In the genomic region with DNA sequence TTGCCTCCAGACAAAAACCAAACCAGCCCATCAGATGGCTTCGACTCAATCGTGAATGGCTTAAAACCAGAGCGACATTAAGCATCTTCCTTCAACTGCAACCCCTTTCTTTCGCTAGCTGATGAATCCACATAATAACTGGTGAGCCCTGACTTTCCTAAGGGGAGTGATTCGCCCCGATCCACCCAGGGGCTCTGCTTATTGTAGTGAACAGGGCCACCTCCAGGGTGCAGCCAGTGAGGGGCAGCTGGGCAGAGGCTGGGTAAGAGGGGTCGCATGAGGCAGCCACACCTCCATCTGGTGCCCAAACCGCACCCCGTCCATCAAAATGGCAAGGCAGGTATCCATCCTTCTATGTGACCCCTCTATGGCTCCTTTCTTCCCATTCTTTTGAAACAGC, we compare ENCODE assay signal across 22 cellular contexts. TPM values are rescaled to one million over a fixed set of nuclear protein-coding genes. Genes with fewer than 3 reads are reported as not detected.
DNase-seq lines count a peak whose midpoint lies in the region; ATAC-seq, FAIRE-seq and TF ChIP-seq lines count a peak whose summit lies in the region.
"Had no signal": no experiment of that assay in that cellular context is flagged by ENCODE, and none has a peak within 500 bp of the region (broad histone marks: within the 10 kb centered on the region; RNA-seq: fewer than 3 reads in every experiment).

No MANE protein-coding gene starts in this region.

- no TSS peak for BruUV-seq in K562 (replicated peaks; lab: Mats Ljungman, UMichigan)
- no TSS peak for BruUV-seq in A673 (replicated peaks; lab: Mats Ljungman, UMichigan)

- no peak overlapping the region for H2AFZ ChIP-seq in K562 (ENCODE audit: low read depth, low read length)

- no peaks in the 10 kb centered on the region for H4K20me1 ChIP-seq in K562 (replicated peaks; ENCODE audit: control insufficient read depth, insufficient read depth, low read length)

- no peak for ATAC-seq in K562
- no peak for ATAC-seq in lower lobe of right lung

- H3K9ac ChIP-seq in K562 (ENCODE audit: insufficient read depth in 1 of 2, low read depth in 2 of 2, low read length in 2 of 2) = no peak overlapping the region

- peaks cover 29% of the 10 kb centered on the region for H3K4me1 Mint-ChIP-seq in HFFc6 (ENCODE audit: low read depth)

- no peaks in the 10 kb centered on the region for H3K9me3 Mint-ChIP-seq in HFFc6

- peak overlapping the region; percentile 6; the same call in 1 of the 2 replicates for H3K27ac Mint-ChIP-seq in HFFc6
- H3K27ac Mint-ChIP-seq: activated T-helper 1 cell treated with anti-CD3 and anti-CD28 coated beads, Interleukin-12 subunit alpha, Interleukin-12 subunit beta, Interleukin-2, Interleukin-4 antibody, amounts not matched to agents 30 ng/mL and 10 ng/mL and 1 ng/mL, durations not matched to agents 14 hours and 24 hours and 36 hours had no signal

- CTCF ChIA-PET in K562 (lab: Yijun Ruan, JAX; ENCODE audit: low intra/inter-chr PET ratio) = no interaction called here
- CTCF ChIA-PET in A673 (lab: Charles Lee) = no interaction called here

- H3K4me3 ChIP-seq in K562 (no peak overlapping the region), lower lobe of right lung (no peak overlapping the region), tibial artery (no peak overlapping the region), A673 (ENCODE audit: low read depth, low read length, poor library complexity, severe bottlenecking) (no peak overlapping the region)
- H3K4me3 ChIP-seq in effector memory CD4-positive, alpha-beta T cell (ENCODE audit: insufficient read depth, low read depth, low read length, poor library complexity, severe bottlenecking) = no peak overlapping the region

- H3K79me2 ChIP-seq in K562 (ENCODE audit: control insufficient read depth, insufficient read depth, low read length) = no peaks in the 10 kb centered on the region

- TF ChIP-seq RAD21 in K562 (CRISPR knock-in tag; conservative IDR thresholded peaks at IDR 0.05 in 1 of 2, IDR thresholded peaks at IDR 0.05 in 1 of 2) = no peak

- TF ChIP-seq POLR2A in K562 (conservative IDR thresholded peaks at IDR 0.05) = no peak

- H3K27me3 ChIP-seq in K562 (ENCODE audit: control insufficient read depth in 2 of 2, insufficient read depth in 2 of 2, low read length in 2 of 2) (0 out of 5 replicates have a peak, but pooled peaks cover 0 to 5% of the 10 kb centered on the region in 2 experiments), lower lobe of right lung (ENCODE audit: low read depth) (no peaks in the 10 kb centered on the region), tibial artery (no peaks in the 10 kb centered on the region), A673 (replicated peaks; ENCODE audit: insufficient read depth, low read depth, low read length, poor library complexity) (no peaks in the 10 kb centered on the region)
- H3K27me3 ChIP-seq in effector memory CD4-positive, alpha-beta T cell (replicated peaks; ENCODE audit: control insufficient read depth, insufficient read depth, low read length, poor library complexity, severe bottlenecking) = no peaks in the 10 kb centered on the region
- H3K27me3 ChIP-seq: BE2C, neutrophil had no signal

- FAIRE-seq in K562 (lab: Jason Lieb, UNC) = peak; percentile 49
- FAIRE-seq: D721Med, G401.6 had no signal

- no peak overlapping the region for H3K4me3 Mint-ChIP-seq in HFFc6
- H3K4me3 Mint-ChIP-seq: activated T-helper 1 cell treated with anti-CD3 and anti-CD28 coated beads, Interleukin-12 subunit alpha, Interleukin-12 subunit beta, Interleukin-2, Interleukin-4 antibody, amounts not matched to agents 30 ng/mL and 10 ng/mL and 1 ng/mL, durations not matched to agents 14 hours and 24 hours and 36 hours had no signal

- no peaks in the 10 kb centered on the region for H3K9me1 ChIP-seq in K562 (ENCODE audit: control insufficient read depth, insufficient read depth, low read length)

- 81% methylated on average over 5 of the region's 9 CpGs for WGBS in K562 (ENCODE audit: insufficient coverage, low coverage, missing lambda C conversion rate)

- H3K27me3 Mint-ChIP-seq in HFFc6 (ENCODE audit: insufficient read depth) = peaks cover 1% of the 10 kb centered on the region; the same call in 1 of the 2 replicates

- H3K9me3 ChIP-seq in K562 (replicated peaks; ENCODE audit: control insufficient read depth, insufficient read depth, low read depth, low read length) (no peaks in the 10 kb centered on the region; the same call in none of the 2 replicates), lower lobe of right lung (no peaks in the 10 kb centered on the region), tibial artery (no peaks in the 10 kb centered on the region), A673 (ENCODE audit: low read depth, low read length, poor library complexity, severe bottlenecking) (no peaks in the 10 kb centered on the region)
- H3K9me3 ChIP-seq in effector memory CD4-positive, alpha-beta T cell (ENCODE audit: control insufficient read depth, low read length) = no peaks in the 10 kb centered on the region
- H3K9me3 ChIP-seq: BE2C, neutrophil had no signal

- H3K4me1 ChIP-seq in K562 (replicated peaks in 1 of 2; ENCODE audit: control insufficient read depth in 2 of 2, insufficient read depth in 2 of 2, low read length in 2 of 2) (peaks cover 5 to 7% of the 10 kb centered on the region in 2 experiments; a peak in 4 of 5 replicates), lower lobe of right lung (peaks cover 12% of the 10 kb centered on the region), tibial artery (peaks cover 0 to 11% (median 0%) of the 10 kb centered on the region in 4 donors), A673 (ENCODE audit: insufficient read depth, low read length, poor library complexity, severe bottlenecking) (peaks cover 7% of the 10 kb centered on the region)
- H3K4me1 ChIP-seq in effector memory CD4-positive, alpha-beta T cell (ENCODE audit: control insufficient read depth, insufficient read depth, low read length, poor library complexity, severe bottlenecking) = no peaks in the 10 kb centered on the region

- no peak overlapping the region for H3K4me2 ChIP-seq in K562 (ENCODE audit: insufficient read depth, low read length)

- H3K27ac ChIP-seq in K562 (ENCODE audit: extremely low read depth, low read depth, low read length) (no peak overlapping the region), lower lobe of right lung (peak overlapping the region; percentile 41), tibial artery (peak overlapping the region; percentile 0 to 12), A673 (ENCODE audit: low read depth, low read length, poor library complexity, severe bottlenecking) (no peak overlapping the region)
- no peak overlapping the region for H3K27ac ChIP-seq in effector memory CD4-positive, alpha-beta T cell (ENCODE audit: insufficient read depth, low read length, poor library complexity, severe bottlenecking)
- H3K27ac ChIP-seq: neutrophil had no signal

- POLR2A ChIA-PET in K562 (lab: Yijun Ruan, JAX) = interaction anchor here (0.9 kb wide), 1 partner anchor 25 kb away, joined by 3 read pairs; no protein-coding TSS in a partner anchor
- POLR2A ChIA-PET in A673 (lab: Charles Lee; ENCODE audit: low non-redundant PET) = no interaction called here

- TF ChIP-seq EP300 in K562 (IDR thresholded peaks at IDR 0.05; ENCODE audit: low read length) = no peak

- intact Hi-C loops in K562 (cut with micrococcal nuclease) = no loop called here
- intact Hi-C loops in lower lobe of right lung (cut with DNase I) = no loop called here
- intact Hi-C loops in tibial artery (cut with DNase I; ENCODE audit: low total_unique reads) = no loop called here
- intact Hi-C loops in A673 (cut with micrococcal nuclease; ENCODE audit: unreplicated experiment) = no loop called here

- H3K36me3 Mint-ChIP-seq in HFFc6 (ENCODE audit: low read depth) = peaks cover 20% of the 10 kb centered on the region

- in situ Hi-C loops in K562 (cut with MboI) = no loop called here

- DNase-seq in HFFc6 (no peak), K562 (ENCODE audit: extremely low read depth in 1 of 4, low spot score in 3 of 4) (no peak), lower lobe of right lung (no peak), tibial artery (no peak), A673 (ENCODE audit: low spot score) (no peak), AG20443 (ENCODE audit: low spot score) (no peak)
- DNase-seq in effector memory CD4-positive, alpha-beta T cell = no peak
- DNase-seq: activated CD4-positive, CD25-positive, alpha-beta regulatory T cell; BE2C; effector CD8-positive, alpha-beta T cell; hippocampal formation; islet precursor cell; Karpas-422; midbrain; NCI-H1105; stimulated activated naive CD4-positive, alpha-beta T cell had no signal

- H3K36me3 ChIP-seq in K562 (ENCODE audit: control insufficient read depth, insufficient read depth, low read length) (no peaks in the 10 kb centered on the region), lower lobe of right lung (peaks cover 15% of the 10 kb centered on the region), tibial artery (peaks cover 25 to 38% (median 29%) of the 10 kb centered on the region in 3 donors), A673 (ENCODE audit: insufficient read depth, low read length, poor library complexity, severe bottlenecking) (no peaks in the 10 kb centered on the region)
- H3K36me3 ChIP-seq in effector memory CD4-positive, alpha-beta T cell (ENCODE audit: control insufficient read depth, insufficient read depth, low read length) = no peaks in the 10 kb centered on the region
- H3K36me3 ChIP-seq: BE2C had no signal

- TF ChIP-seq CTCF in HFFc6 (IDR thresholded peaks at IDR 0.05) (no peak), K562 (IDR thresholded peaks at IDR 0.05 in 2 of 3, conservative IDR thresholded peaks at IDR 0.05 in 1 of 3; ENCODE audit: insufficient read depth in 2 of 3, low read depth in 1 of 3, low read length in 3 of 3) (no peak), lower lobe of right lung (IDR thresholded peaks at IDR 0.05) (no peak), tibial artery (IDR thresholded peaks at IDR 0.05) (no peak), A673 (conservative IDR thresholded peaks at IDR 0.05; ENCODE audit: low read depth, low read length) (no peak)

RNA-seq across cellular contexts. Expression of a gene that starts 38.0 kb away (rescaled TPM):
- total RNA-seq in HFFc6 (2021; fragmentation: NEBNext Ultra II Directional; extraction: Animal tissue kit (Norgen Biotek cat#: 25700)) = 10 to 100 TPM; 15.6 to 23.9 (median 19.9) TPM
- total RNA-seq in K562 (2011; cell fraction: chromatin; rRNA removed; ENCODE audit: low replicate concordance) = 10.4 and 12.2 TPM in 2 replicates
- total RNA-seq in K562 (2011; cell fraction: nucleolus; rRNA removed) = 7.6 and 8.5 TPM in 2 replicates
- 13.0 and 19.7 TPM in 2 replicates for total RNA-seq in K562 (2011; cell fraction: nucleoplasm; rRNA removed)
- total RNA-seq in K562 (2014; rRNA removed) (7.9 and 8.0 TPM in 2 replicates), K562 (2014; rRNA removed; fragmentation: Illumina TruSeq; extraction: Trizol) (11.8 and 13.9 TPM in 2 replicates), K562 (2015; rRNA removed; fragmentation: Illumina TruSeq; extraction: Trizol) (12.9 and 13.2 TPM in 2 replicates), K562 (2021) (10.6 and 11.7 TPM in 2 replicates), lower lobe of right lung (32.4 TPM), A673 (2021) (1.1 TPM in 2 replicates)
- polyA plus RNA-seq in K562 (2011; rRNA removed) (11.2 and 14.9 TPM in 2 replicates), K562 (2014; fragmentation: Illumina TruSeq; extraction: Trizol) (12.1 and 12.7 TPM in 2 replicates), K562 (2014; fragmentation: Nextera tagmentation; extraction: Ambion mirVana) (1 to 10 TPM; 2.9 to 3.2 TPM), K562 (2014; rRNA removed) (9.0 and 14.1 TPM in 2 replicates)
- 8.2 and 13.3 TPM in 2 replicates for polyA plus RNA-seq in K562 (2011; cell fraction: cytosol; rRNA removed)
- 8.4 and 9.7 TPM in 2 replicates for polyA plus RNA-seq in K562 (2011; cell fraction: nucleus; rRNA removed)
- 14.5 and 32.7 TPM in 2 replicates for polyA plus RNA-seq in K562 (2012)
- 8.9 and 9.0 TPM in 2 replicates for polyA minus RNA-seq in K562 (2011; rRNA and poly(A)+ RNA removed)
- 5.2 and 5.9 TPM in 2 replicates for polyA minus RNA-seq in K562 (2011; cell fraction: cytosol; rRNA and poly(A)+ RNA removed)
- 2.2 and 4.7 TPM in 2 replicates for polyA minus RNA-seq in K562 (2011; cell fraction: nucleus; rRNA and poly(A)+ RNA removed)

RNA-seq across cellular contexts. Expression of a gene that starts 43.6 kb away (rescaled TPM):
- total RNA-seq in HFFc6 (2021; fragmentation: NEBNext Ultra II Directional; extraction: Animal tissue kit (Norgen Biotek cat#: 25700)) = not detected
- total RNA-seq in K562 (2011; cell fraction: chromatin; rRNA removed; ENCODE audit: low replicate concordance) = not detected in 2 replicates
- total RNA-seq in K562 (2011; cell fraction: nucleolus; rRNA removed) = not detected in 2 replicates
- total RNA-seq in K562 (2011; cell fraction: nucleoplasm; rRNA removed) = not detected in 2 replicates
- total RNA-seq in K562 (2014; rRNA removed) = not detected in 2 replicates
- not detected in 2 replicates for total RNA-seq in K562 (2014; rRNA removed; fragmentation: Illumina TruSeq; extraction: Trizol)
- total RNA-seq in K562 (2015; rRNA removed; fragmentation: Illumina TruSeq; extraction: Trizol) = not detected in 2 replicates
- not detected in 2 replicates for total RNA-seq in K562 (2021)
- not detected in 2 replicates for polyA plus RNA-seq in K562 (2011; rRNA removed)
- not detected in 2 replicates for polyA plus RNA-seq in K562 (2011; cell fraction: cytosol; rRNA removed)
- 0.25 TPM in 1 of 2 replicates, not detected in the other for polyA plus RNA-seq in K562 (2011; cell fraction: nucleus; rRNA removed)
- 0.50 TPM in 1 of 2 replicates, not detected in the other for polyA plus RNA-seq in K562 (2012)
- not detected in 2 replicates for polyA plus RNA-seq in K562 (2014; fragmentation: Illumina TruSeq; extraction: Trizol)
- not detected for polyA plus RNA-seq in K562 (2014; fragmentation: Nextera tagmentation; extraction: Ambion mirVana)
- not detected in 2 replicates for polyA plus RNA-seq in K562 (2014; rRNA removed)
- not detected in 2 replicates for polyA minus RNA-seq in K562 (2011; rRNA and poly(A)+ RNA removed)
- polyA minus RNA-seq in K562 (2011; cell fraction: cytosol; rRNA and poly(A)+ RNA removed) = not detected in 2 replicates
- not detected in 2 replicates for polyA minus RNA-seq in K562 (2011; cell fraction: nucleus; rRNA and poly(A)+ RNA removed)
- 1.1 TPM for total RNA-seq in lower lobe of right lung
- not detected in 2 replicates for total RNA-seq in A673 (2021)
- total RNA-seq: activated T-helper 1 cell treated with anti-CD3 and anti-CD28 coated beads, Interleukin-12 subunit alpha, Interleukin-12 subunit beta, Interleukin-2, Interleukin-4 antibody, amounts not matched to agents 30 ng/mL and 10 ng/mL and 1 ng/mL, durations not matched to agents 14 hours and 24 hours and 36 hours; OCI-LY7; SK-MEL-5 had no signal

Comparison
In these comparisons a context has a peak if more than half of its experiments do, and no peak if none do; other contexts are left out.
1. H3K27ac ChIP-seq: peak in lower lobe of right lung (single experiment) and tibial artery (2 of 2); none in K562 (single experiment), effector memory CD4-positive, alpha-beta T cell (single experiment) and A673 (single experiment).